Comparison of ENCODE assay signal across 8 cellular contexts in the genomic region with DNA sequence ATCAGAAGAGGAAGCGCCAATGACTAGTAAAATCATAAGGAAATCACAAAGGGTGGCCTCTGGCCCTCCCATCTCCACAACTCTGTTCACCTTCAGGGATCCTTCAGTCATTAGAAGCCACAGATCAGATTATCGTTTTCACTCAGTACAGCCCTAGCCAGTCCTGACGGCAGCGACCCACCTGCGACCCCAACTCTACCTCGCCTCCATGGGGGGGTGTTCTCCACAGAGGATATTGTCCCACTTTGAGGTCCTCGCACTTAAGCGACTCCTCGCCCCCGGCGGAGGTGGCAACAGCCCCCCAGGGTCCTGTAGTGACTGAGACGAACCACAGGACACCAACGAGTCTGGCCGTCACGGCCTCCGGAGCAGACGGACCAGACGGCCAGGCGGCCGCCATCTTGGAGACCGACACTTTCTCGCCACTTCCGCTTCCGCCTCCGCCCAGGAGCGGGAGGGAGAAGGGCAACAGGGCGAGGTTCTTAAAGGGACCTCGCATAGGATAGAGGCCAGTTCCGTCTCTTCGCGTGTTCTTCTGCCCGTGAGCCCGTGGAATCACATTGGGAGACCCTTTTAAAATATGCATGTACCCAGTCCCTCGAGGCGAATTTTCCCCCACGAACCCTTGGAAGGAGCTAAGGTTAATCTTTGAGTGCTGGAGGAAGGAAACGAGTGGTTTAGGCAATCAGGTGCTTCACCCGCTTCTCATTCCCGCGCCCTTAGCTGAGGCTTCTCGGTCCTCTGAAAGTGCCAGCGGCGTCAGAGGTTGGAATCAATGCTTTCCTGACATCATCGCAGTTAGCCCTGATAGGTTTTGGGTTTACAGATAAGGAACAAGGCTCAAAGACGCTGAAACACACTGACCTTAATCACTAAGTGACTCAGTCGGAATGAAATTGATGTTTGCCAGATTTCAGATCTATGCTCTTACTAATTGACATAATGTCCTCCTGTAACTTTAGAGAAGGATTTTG. TPM values are rescaled to one million over a fixed set of nuclear protein-coding genes. Genes with fewer than 3 reads are reported as not detected.
DNase-seq lines count a peak whose midpoint lies in the region; ATAC-seq and TF ChIP-seq lines count a peak whose summit lies in the region.

A gene (minus strand): TSS at position 421 of the 974 bp plus-strand sequence. CDS start 21 bp downstream, at position 400.

- no peaks in the 10 kb centered on the region for H3K9me3 Mint-ChIP-seq in HFFc6
- no peaks in the 10 kb centered on the region for H3K9me3 Mint-ChIP-seq in activated naive CD4-positive, alpha-beta T cell treated with anti-CD3 and anti-CD28 coated beads, Interleukin-2, amount 50 U/mL, for 24 hours

- H3K4me3 Mint-ChIP-seq in HFFc6, result peak within 1 kb of the TSS; percentile 96
- H3K4me3 Mint-ChIP-seq in activated naive CD4-positive, alpha-beta T cell treated with anti-CD3 and anti-CD28 coated beads, Interleukin-2, amount 50 U/mL, for 24 hours, result peak within 1 kb of the TSS; percentile 94

- no peaks in the 10 kb centered on the region for H3F3A ChIP-seq in SK-N-SH (replicated peaks; ENCODE audit: insufficient read depth)

- intact Hi-C loops in testis (cut with DNase I; ENCODE audit: low total_unique reads), result no loop called here

- peak; percentile 97 for ATAC-seq in omental fat pad (ENCODE audit: low FRiP score)

- peak in 1 of 2 experiments; percentile 19; a peak in 1 of 4 replicates for TF ChIP-seq EP300 in SK-N-SH (IDR thresholded peaks at IDR 0.05; ENCODE audit: borderline replicate concordance in 1 of 2, low read depth in 1 of 2, low read length in 1 of 2)

- no peak for TF ChIP-seq CTCF in HFFc6 (IDR thresholded peaks at IDR 0.05)
- TF ChIP-seq CTCF in NB4 (IDR thresholded peaks at IDR 0.05; ENCODE audit: low read depth, low read length), result no peak
- TF ChIP-seq CTCF in SK-N-SH (IDR thresholded peaks at IDR 0.05), result no peak
- TF ChIP-seq CTCF in omental fat pad (IDR thresholded peaks at IDR 0.05), result no peak
- no peak for TF ChIP-seq CTCF in testis (IDR thresholded peaks at IDR 0.05)

- H3K27ac ChIP-seq in SK-N-SH (ENCODE audit: low read depth in 2 of 2, low read length in 1 of 2), result peak within 1 kb of the TSS; percentile 73 to 88
- H3K27ac ChIP-seq in testis, result peak within 1 kb of the TSS; percentile 84 to 88

- H3K4me2 ChIP-seq in SK-N-SH, result peak within 1 kb of the TSS; percentile 90

- DNase-seq in GM04504 (ENCODE audit: low read depth) (peak; percentile 77), HFFc6 (peak; percentile 80), NB4 (ENCODE audit: low read depth) (peak; percentile 92), SK-N-SH (peak; percentile 89), glomerular visceral epithelial cell (ENCODE audit: extremely low spot score) (peak; percentile 90), omental fat pad (ENCODE audit: low spot score) (peak; percentile 66), testis (peak; percentile 94)

- H3K4me3 ChIP-seq in NB4 (ENCODE audit: low read depth, low read length), result peak within 1 kb of the TSS; percentile 99
- peak within 1 kb of the TSS; percentile 80 to 91 for H3K4me3 ChIP-seq in SK-N-SH (ENCODE audit: low read depth in 2 of 2, low read length in 1 of 2)
- H3K4me3 ChIP-seq in testis, result peak within 1 kb of the TSS; percentile 84 to 99

- no peak; the same call in 1 of the 2 replicates for TF ChIP-seq RAD21 in SK-N-SH (IDR thresholded peaks at IDR 0.05; ENCODE audit: low read length)

- H3K36me3 ChIP-seq in SK-N-SH (replicated peaks in 1 of 2; ENCODE audit: control insufficient read depth in 1 of 2, insufficient read depth in 2 of 2, low read length in 1 of 2) (peaks cover 0 to 12% of the 10 kb centered on the region in 2 experiments), testis (ENCODE audit: low read depth, missing control alignments) (no peaks in the 10 kb centered on the region)

- H4K20me1 ChIP-seq in SK-N-SH (ENCODE audit: insufficient read depth), result no peaks in the 10 kb centered on the region

- peak within 1 kb of the TSS; percentile 97 for H3K27ac Mint-ChIP-seq in HFFc6
- peak within 1 kb of the TSS; percentile 94 for H3K27ac Mint-ChIP-seq in activated naive CD4-positive, alpha-beta T cell treated with anti-CD3 and anti-CD28 coated beads, Interleukin-2, amount 50 U/mL, for 24 hours

- H3K79me2 ChIP-seq in SK-N-SH (ENCODE audit: insufficient read depth), result peaks cover 43% of the 10 kb centered on the region

- no peaks in the 10 kb centered on the region; the same call in 1 of the 2 replicates for H3K27me3 Mint-ChIP-seq in HFFc6 (ENCODE audit: insufficient read depth)
- H3K27me3 Mint-ChIP-seq in activated naive CD4-positive, alpha-beta T cell treated with anti-CD3 and anti-CD28 coated beads, Interleukin-2, amount 50 U/mL, for 24 hours, result no peaks in the 10 kb centered on the region

- peaks cover 15% of the 10 kb centered on the region for H3K36me3 Mint-ChIP-seq in HFFc6 (ENCODE audit: low read depth)
- no peaks in the 10 kb centered on the region for H3K36me3 Mint-ChIP-seq in activated naive CD4-positive, alpha-beta T cell treated with anti-CD3 and anti-CD28 coated beads, Interleukin-2, amount 50 U/mL, for 24 hours

- WGBS in SK-N-SH (ENCODE audit: low lambda C conversion rate), result 3% methylated on average over 18 of the region's 46 CpGs
- 0% methylated on average over 24 to 46 of the region's 46 CpGs for WGBS in testis, 2 donors

- CTCF ChIA-PET in SK-N-SH (lab: Yijun Ruan, JAX), result interaction anchor here (1.0 kb wide), 1 partner anchor 126 kb away, joined by 4 read pairs; no protein-coding TSS in a partner anchor

- H2AFZ ChIP-seq in SK-N-SH (ENCODE audit: low read depth), result peak within 1 kb of the TSS; percentile 93

- H3K9me3 ChIP-seq in SK-N-SH (no peaks in the 10 kb centered on the region), testis (no peaks in the 10 kb centered on the region)

- H3K9ac ChIP-seq in SK-N-SH, result peak within 1 kb of the TSS; percentile 90

- peak; percentile 95 for TF ChIP-seq POLR2A in NB4 (IDR thresholded peaks at IDR 0.05; ENCODE audit: extremely low read depth, insufficient read length)
- no peak for TF ChIP-seq POLR2A in testis (IDR thresholded peaks at IDR 0.05)

- POLR2A ChIA-PET in SK-N-SH (lab: Yijun Ruan, JAX), result interaction anchor here (0.6 to 1.6 kb wide), 2 partner anchors 18 to 81 kb away, joined by 3 to 5 read pairs; no protein-coding TSS in a partner anchor

- H3K27me3 ChIP-seq in SK-N-SH (ENCODE audit: insufficient read depth) (no peaks in the 10 kb centered on the region), testis (no peaks in the 10 kb centered on the region)

- H3K4me1 ChIP-seq in SK-N-SH (ENCODE audit: control insufficient read depth in 1 of 2, insufficient read depth in 2 of 2, low read depth in 1 of 2, low read length in 1 of 2) (peaks cover 3 to 4% of the 10 kb centered on the region in 2 experiments; a peak in 1 of 4 replicates), testis (peaks cover 7% of the 10 kb centered on the region)

- H3K9me2 ChIP-seq in SK-N-SH, result no peaks in the 10 kb centered on the region

- H3K4me1 Mint-ChIP-seq in HFFc6 (ENCODE audit: low read depth), result peaks cover 29% of the 10 kb centered on the region
- H3K4me1 Mint-ChIP-seq in activated naive CD4-positive, alpha-beta T cell treated with anti-CD3 and anti-CD28 coated beads, Interleukin-2, amount 50 U/mL, for 24 hours, result peaks cover 38% of the 10 kb centered on the region

TF ChIP-seq in SK-N-SH, 30 proteins besides CTCF, POLR2A, EP300 and RAD21 (continues in another document):
- TF ChIP-seq TCF12 (IDR thresholded peaks at IDR 0.05) (peak; percentile 53), SMC3 (IDR thresholded peaks at IDR 0.05; ENCODE audit: low read depth, low read length) (no peak), RXRA (IDR thresholded peaks at IDR 0.05; ENCODE audit: borderline replicate concordance, low read depth) (no peak), CHD2 (IDR thresholded peaks at IDR 0.05; ENCODE audit: low read length, partially characterized antibody) (peak; percentile 24)
- TF ChIP-seq, protein P1, sequence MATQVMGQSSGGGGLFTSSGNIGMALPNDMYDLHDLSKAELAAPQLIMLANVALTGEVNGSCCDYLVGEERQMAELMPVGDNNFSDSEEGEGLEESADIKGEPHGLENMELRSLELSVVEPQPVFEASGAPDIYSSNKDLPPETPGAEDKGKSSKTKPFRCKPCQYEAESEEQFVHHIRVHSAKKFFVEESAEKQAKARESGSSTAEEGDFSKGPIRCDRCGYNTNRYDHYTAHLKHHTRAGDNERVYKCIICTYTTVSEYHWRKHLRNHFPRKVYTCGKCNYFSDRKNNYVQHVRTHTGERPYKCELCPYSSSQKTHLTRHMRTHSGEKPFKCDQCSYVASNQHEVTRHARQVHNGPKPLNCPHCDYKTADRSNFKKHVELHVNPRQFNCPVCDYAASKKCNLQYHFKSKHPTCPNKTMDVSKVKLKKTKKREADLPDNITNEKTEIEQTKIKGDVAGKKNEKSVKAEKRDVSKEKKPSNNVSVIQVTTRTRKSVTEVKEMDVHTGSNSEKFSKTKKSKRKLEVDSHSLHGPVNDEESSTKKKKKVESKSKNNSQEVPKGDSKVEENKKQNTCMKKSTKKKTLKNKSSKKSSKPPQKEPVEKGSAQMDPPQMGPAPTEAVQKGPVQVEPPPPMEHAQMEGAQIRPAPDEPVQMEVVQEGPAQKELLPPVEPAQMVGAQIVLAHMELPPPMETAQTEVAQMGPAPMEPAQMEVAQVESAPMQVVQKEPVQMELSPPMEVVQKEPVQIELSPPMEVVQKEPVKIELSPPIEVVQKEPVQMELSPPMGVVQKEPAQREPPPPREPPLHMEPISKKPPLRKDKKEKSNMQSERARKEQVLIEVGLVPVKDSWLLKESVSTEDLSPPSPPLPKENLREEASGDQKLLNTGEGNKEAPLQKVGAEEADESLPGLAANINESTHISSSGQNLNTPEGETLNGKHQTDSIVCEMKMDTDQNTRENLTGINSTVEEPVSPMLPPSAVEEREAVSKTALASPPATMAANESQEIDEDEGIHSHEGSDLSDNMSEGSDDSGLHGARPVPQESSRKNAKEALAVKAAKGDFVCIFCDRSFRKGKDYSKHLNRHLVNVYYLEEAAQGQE (IDR thresholded peaks at IDR 0.05; ENCODE audit: low read depth, low read length), result peak; percentile 51; the same call in 1 of the 2 replicates
- TF ChIP-seq, protein P2, sequence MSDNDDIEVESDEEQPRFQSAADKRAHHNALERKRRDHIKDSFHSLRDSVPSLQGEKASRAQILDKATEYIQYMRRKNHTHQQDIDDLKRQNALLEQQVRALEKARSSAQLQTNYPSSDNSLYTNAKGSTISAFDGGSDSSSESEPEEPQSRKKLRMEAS (IDR thresholded peaks at IDR 0.05; ENCODE audit: low read depth), result peak; percentile 91

RNA-seq across cellular contexts. Expression of the gene that starts here (rescaled TPM):
- 10 to 100 TPM; 39.1 to 49.0 (median 40.4) TPM for total RNA-seq in HFFc6 (2021; fragmentation: NEBNext Ultra II Directional; extraction: Animal tissue kit (Norgen Biotek cat#: 25700))
- polyA plus RNA-seq in SK-N-SH (2012; rRNA removed) (56.1 and 58.6 TPM in 2 replicates), testis (ENCODE audit: insufficient read depth, low read depth, low replicate concordance) (67.3 TPM)
- 62.8 and 86.9 TPM in 2 replicates for polyA plus RNA-seq in SK-N-SH (2012; cell fraction: cytosol; rRNA removed)
- polyA plus RNA-seq in SK-N-SH (2012; cell fraction: nucleus; rRNA removed), result 32.7 and 39.8 TPM in 2 replicates
- total RNA-seq in omental fat pad (10 to 100 TPM; 47.3 to 76.8 (median 49.5) TPM), testis (10 to 100 TPM; 57.1 to 68.9 TPM)

Comparison
In these comparisons a context has a peak if more than half of its experiments do, and no peak if none do; other contexts are left out.
1. Peak in every context shown above with its lines: DNase-seq, ATAC-seq, H3K4me3 ChIP-seq and H3K27ac ChIP-seq.